ENCODE assay signal across 13 cellular contexts in genomic region chr1:38221006-38221649, GRCh38.
DNase-seq lines count a peak whose midpoint lies in the region; ATAC-seq lines count a peak whose summit lies in the region.
"Had no signal": no experiment of that assay in that cellular context is flagged by ENCODE, and none has a peak within 500 bp of the region (broad histone marks: within the 10 kb centered on the region; RNA-seq: fewer than 3 reads in every experiment).

No MANE protein-coding gene starts in this region.

- no peak overlapping the region for H2AK5ac ChIP-seq in trophoblast cell (ENCODE audit: low read length)

- no peak overlapping the region for H3K23ac ChIP-seq in trophoblast cell (ENCODE audit: low read length)

- H3K79me1 ChIP-seq in trophoblast cell (ENCODE audit: low read length): no peaks in the 10 kb centered on the region

- H3K18ac ChIP-seq in trophoblast cell (ENCODE audit: low read length): no peak overlapping the region

- H4K91ac ChIP-seq in trophoblast cell (ENCODE audit: low read depth, low read length): no peak overlapping the region

- ATAC-seq in HG02678 (IDR thresholded peaks at IDR 0.05; ENCODE audit: unreplicated experiment) (no peak), GM19467 (IDR thresholded peaks at IDR 0.05; ENCODE audit: unreplicated experiment) (no peak), HG03196 (IDR thresholded peaks at IDR 0.05; ENCODE audit: unreplicated experiment) (no peak)
- ATAC-seq: T-cell had no signal

- DNase-seq in EH (ENCODE audit: low read depth): peak; percentile 89
- peak; percentile 81 for DNase-seq in RPMI7951 (ENCODE audit: low read depth)
- DNase-seq in fibroblast of gingiva (ENCODE audit: low read depth): peak; percentile 19
- DNase-seq in trophoblast cell: peak; percentile 26 to 37
- DNase-seq in stimulated activated CD4-positive, alpha-beta T cell treated with anti-CD3 and anti-CD28 coated beads, Interleukin-2, amount 100 ng/mL, for 48 hours: no peak
- DNase-seq: activated CD4-positive, CD25-positive, alpha-beta regulatory T cell; activated naive CD4-positive, alpha-beta T cell treated with anti-CD3 and anti-CD28 coated beads, Interleukin-2, amount 10 ng/mL, durations not matched to agents 7 days and 5 days; H9; NCI-H2227 treated with DMSO at 0.1 percent for 48 hours; T-cell had no signal

- H3K14ac ChIP-seq in trophoblast cell (ENCODE audit: low read length): no peak overlapping the region

- no peak overlapping the region for H2BK12ac ChIP-seq in trophoblast cell (ENCODE audit: low read length)

- H3K9ac ChIP-seq in trophoblast cell (ENCODE audit: low read length): no peak overlapping the region

- no CpG with 5 or more reads among the region's 9 CpGs for WGBS in trophoblast cell (ENCODE audit: extremely low coverage, insufficient coverage, insufficient read length)

- H3K9me3 ChIP-seq in trophoblast cell (ENCODE audit: insufficient read depth, low read depth, low read length): peaks cover 2% of the 10 kb centered on the region

- H3K4me3 ChIP-seq in trophoblast cell (ENCODE audit: low read depth, low read length): no peak overlapping the region

- H3K79me2 ChIP-seq in trophoblast cell (ENCODE audit: control insufficient read depth, insufficient read depth, low read length, poor library complexity): no peaks in the 10 kb centered on the region

- H4K8ac ChIP-seq in trophoblast cell (ENCODE audit: low read depth, low read length): no peak overlapping the region

- no peak overlapping the region for H4K12ac ChIP-seq in trophoblast cell (ENCODE audit: low read depth, low read length)

- H3K4ac ChIP-seq in trophoblast cell (ENCODE audit: low read depth, low read length): no peak overlapping the region

- no peak overlapping the region for H2BK120ac ChIP-seq in trophoblast cell (ENCODE audit: insufficient read depth, low read length, poor library complexity)

- no peak overlapping the region for H2AFZ ChIP-seq in trophoblast cell (ENCODE audit: insufficient read depth, low read length, poor library complexity)

- no peak overlapping the region for H2BK5ac ChIP-seq in trophoblast cell (ENCODE audit: low read depth, low read length, poor library complexity)

- no peak overlapping the region for H3K27ac ChIP-seq in trophoblast cell (ENCODE audit: low read depth, low read length)

- no peaks in the 10 kb centered on the region for H3K27me3 ChIP-seq in trophoblast cell (ENCODE audit: insufficient read depth, low read length)

- no peaks in the 10 kb centered on the region for H3K36me3 ChIP-seq in trophoblast cell (ENCODE audit: control insufficient read depth in 1 of 2, insufficient read depth in 2 of 2, low read length in 2 of 2)

- H3K4me2 ChIP-seq in trophoblast cell (ENCODE audit: low read length): no peak overlapping the region

- peaks cover 0 to 7% of the 10 kb centered on the region in 2 experiments for H3K4me1 ChIP-seq in trophoblast cell (ENCODE audit: control insufficient read depth in 1 of 2, insufficient read depth in 2 of 2, low read length in 2 of 2)

Comparison
In these comparisons a context has a peak if more than half of its experiments do, and no peak if none do; other contexts are left out.
1. DNase-seq: peak in EH (single experiment), RPMI7951 (single experiment), fibroblast of gingiva (single experiment) and trophoblast cell (2 of 2); none in stimulated activated CD4-positive, alpha-beta T cell treated with anti-CD3 and anti-CD28 coated beads, Interleukin-2, amount 100 ng/mL, for 48 hours (0 of 2).